ENCODE assay signal across 13 cellular contexts in the genomic region with DNA sequence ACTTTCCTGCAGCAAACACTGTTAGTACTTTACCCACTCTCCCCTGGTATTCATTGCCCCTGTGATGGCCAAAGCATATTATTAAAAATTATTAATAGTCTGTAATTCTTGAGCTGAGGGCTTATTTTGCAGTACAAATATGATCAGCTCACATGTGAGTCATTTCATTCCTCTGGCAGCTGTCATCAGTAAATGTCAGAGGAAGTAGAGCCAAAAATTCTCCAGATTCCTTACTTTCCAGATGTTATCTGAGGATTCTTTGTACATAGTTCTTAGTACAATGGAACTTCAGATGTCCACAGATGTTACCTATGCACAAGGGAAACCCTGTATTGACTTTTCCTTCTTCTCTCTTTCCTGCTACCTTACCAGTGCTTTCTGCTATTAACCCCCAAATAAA. TPM values are rescaled to one million over a fixed set of nuclear protein-coding genes. Genes with fewer than 3 reads are reported as not detected.
A peak's percentile ranks its signal among the peaks of the same experiment; 100 is the strongest.
DNase-seq lines count a peak whose midpoint lies in the region; ATAC-seq, FAIRE-seq and TF ChIP-seq lines count a peak whose summit lies in the region.
"Had no signal": no experiment of that assay in that cellular context is flagged by ENCODE, and none has a peak within 500 bp of the region (broad histone marks: within the 10 kb centered on the region; RNA-seq: fewer than 3 reads in every experiment).

No MANE protein-coding gene starts in this region.

- FAIRE-seq in H54 (lab: Jason Lieb, UNC), result no peak

- TF ChIP-seq CTCF in fibroblast of the aortic adventitia (IDR thresholded peaks at IDR 0.05; ENCODE audit: insufficient read depth, low read length), result no peak

- H3K4me3 ChIP-seq in fibroblast of the aortic adventitia (ENCODE audit: low read depth, low read length) (no peak overlapping the region), skeletal muscle cell (ENCODE audit: low read depth, low read length) (no peak overlapping the region)
- H3K4me3 ChIP-seq: lung had no signal

- no peak for TF ChIP-seq POLR2A in H54 (IDR thresholded peaks at IDR 0.05; ENCODE audit: low read depth, low read length)

- peak; percentile 1 for DNase-seq in H54 (ENCODE audit: insufficient read length, low spot score)
- peak; percentile 36 to 80 for DNase-seq in SW 1271 (lab: John Stamatoyannopoulos, UW)
- DNase-seq in fibroblast of the aortic adventitia (ENCODE audit: low read depth), result peak; percentile 85
- DNase-seq in skeletal muscle cell (ENCODE audit: low read depth), result peak; percentile 34
- no peak for DNase-seq in iPS-NIHi7 (ENCODE audit: extremely low spot score)
- DNase-seq: activated CD4-positive, alpha-beta T cell treated with anti-CD3 and anti-CD28 coated beads, Interleukin-2, amount 50 U/mL, for 48 hours; cerebellar nuclear complex; NCI-H1930; NK-92 treated with Interleukin-12 subunit alpha and Interleukin-12 subunit beta, amount 100 ng/mL, for 24 hours; stimulated activated naive CD8-positive, alpha-beta T cell treated with anti-CD3 and anti-CD28 coated beads, Interleukin-15, amount 100 ng/mL, for 72 hours had no signal

- ATAC-seq in GM18502 (IDR thresholded peaks at IDR 0.05; ENCODE audit: poor library complexity, unreplicated experiment) (no peak), GM21576 (IDR thresholded peaks at IDR 0.05; ENCODE audit: unreplicated experiment) (no peak)
- ATAC-seq: stimulated activated naive CD8-positive, alpha-beta T cell treated with anti-CD3 and anti-CD28 coated beads, Interleukin-15, amount 100 ng/mL, for 72 hours had no signal

RNA-seq across cellular contexts. Expression of a gene that starts 12.5 kb away (rescaled TPM):
- not detected in 2 replicates for total RNA-seq in fibroblast of the aortic adventitia (ENCODE audit: low replicate concordance)
- total RNA-seq: lung had no signal

RNA-seq across cellular contexts. Expression of a gene that starts 33.7 kb away (rescaled TPM):
- total RNA-seq in fibroblast of the aortic adventitia (ENCODE audit: low replicate concordance), result 0.65 TPM in 1 of 2 replicates, not detected in the other
- total RNA-seq: lung had no signal

RNA-seq across cellular contexts. Expression of a gene that starts 35.3 kb away (rescaled TPM):
- not detected in 2 replicates for total RNA-seq in fibroblast of the aortic adventitia (ENCODE audit: low replicate concordance)
- total RNA-seq: lung had no signal

RNA-seq across cellular contexts. Expression of a gene that starts 47.8 kb away (rescaled TPM):
- total RNA-seq in fibroblast of the aortic adventitia (ENCODE audit: low replicate concordance), result 0.74 TPM in 1 of 2 replicates, not detected in the other
- total RNA-seq: lung had no signal
